Comparison of ENCODE assay signal across 30 cellular contexts in the genomic region with DNA sequence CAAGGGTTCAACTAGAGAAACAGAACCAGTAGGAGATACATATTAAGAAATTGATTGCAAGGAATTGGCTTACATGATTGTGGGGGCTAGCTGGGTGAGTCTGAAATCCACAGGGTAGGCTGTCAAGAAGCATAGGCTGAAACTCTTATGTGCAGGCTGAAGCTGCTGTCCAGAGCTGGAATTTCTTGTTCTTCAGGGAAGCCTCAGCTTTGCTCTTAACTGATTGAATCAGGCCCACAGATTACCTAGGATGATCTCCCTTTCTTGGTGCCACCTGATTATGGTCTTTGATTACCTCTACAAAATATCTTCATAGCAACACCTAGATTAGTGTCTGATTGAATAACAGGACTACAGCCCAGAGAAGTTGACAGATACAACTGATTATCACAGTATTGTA. TPM values are rescaled to one million over a fixed set of nuclear protein-coding genes. Genes with fewer than 3 reads are reported as not detected.
"Had no signal": no experiment of that assay in that cellular context is flagged by ENCODE, and none has a peak within 500 bp of the region (broad histone marks: within the 10 kb centered on the region; RNA-seq: fewer than 3 reads in every experiment).

No MANE protein-coding gene starts in this region.

- H3K27ac ChIP-seq: left lung, lower lobe of right lung, ovary, skin epidermis, stomach, testis, thyroid gland, transverse colon, upper lobe of left lung, vagina had no signal

- DNase-seq: hypothalamus; immature natural killer cell; kidney; left colon; left lung; lower lobe of right lung; mammary epithelial cell; mesenchymal stem cell; naive B cell; ovary; retina; right cardiac atrium; stimulated activated CD4-positive, alpha-beta T cell treated with anti-CD3 and anti-CD28 coated beads, Interleukin-12 subunit alpha, Interleukin-12 subunit beta, amount 100 ng/mL, for 4 hours; stimulated activated CD4-positive, alpha-beta T cell treated with anti-CD3 and anti-CD28 coated beads, Interleukin-15, amount 100 ng/mL, for 24 hours; stimulated activated CD4-positive, alpha-beta T cell treated with anti-CD3 and anti-CD28 coated beads, Interleukin-2, amount 100 ng/mL, for 24 hours; stimulated activated CD4-positive, alpha-beta T cell treated with anti-CD3 and anti-CD28 coated beads, Interleukin-4, amount 100 ng/mL, for 1 hour; stimulated activated naive B cell treated with anti-CD40 and anti-IgM and Interleukin-4, amounts not matched to agents 10 μg/mL and 1 μg/mL and 100 μg/mL, for 72 hours; stimulated activated naive CD8-positive, alpha-beta T cell treated with anti-CD3 and anti-CD28 coated beads, Interleukin-15, Interleukin-2, amounts not matched to agents 100 U/mL and 50 U/mL, for 24 hours; stomach; testis; thyroid gland; transverse colon; upper lobe of left lung had no signal

- H3K9me3 ChIP-seq: left lung, lower lobe of right lung, ovary, stomach, testis, thyroid gland, transverse colon, upper lobe of left lung, vagina had no signal

- H3K27me3 Mint-ChIP-seq: progenitor cell of endocrine pancreas had no signal

- H3K36me3 Mint-ChIP-seq: immature natural killer cell, mesothelial cell of epicardium, naive B cell had no signal

- H3K36me3 ChIP-seq: left lung, lower lobe of right lung, ovary, stomach, thyroid gland, transverse colon, upper lobe of left lung, vagina had no signal

- H3K4me3 ChIP-seq: left lung, lower lobe of right lung, ovary, skin epidermis, stomach, testis, thyroid gland, transverse colon, upper lobe of left lung, vagina had no signal

- H3K4me3 Mint-ChIP-seq: immature natural killer cell; mesothelial cell of epicardium; natural killer cell treated with Interleukin-12 subunit alpha and Interleukin-12 subunit beta and Interleukin-15 and Interleukin-18, amount 100 ng/mL, for 72 hours; stimulated activated naive B cell treated with anti-CD40 and anti-IgM and Interleukin-4, amounts not matched to agents 10 μg/mL and 1 μg/mL and 100 μg/mL, for 72 hours had no signal

- ATAC-seq: left lung; lower lobe of right lung; natural killer cell treated with Interleukin-12 subunit alpha and Interleukin-12 subunit beta and Interleukin-15 and Interleukin-18, amount 100 ng/mL, for 72 hours; sciatic nerve; stimulated activated naive B cell treated with anti-CD40 and anti-IgM and Interleukin-4, amounts not matched to agents 10 μg/mL and 1 μg/mL and 100 μg/mL, for 72 hours; stimulated activated naive CD8-positive, alpha-beta T cell treated with anti-CD3 and anti-CD28 coated beads, Interleukin-15, Interleukin-2, amounts not matched to agents 100 U/mL and 50 U/mL, for 24 hours had no signal

- H3K27ac Mint-ChIP-seq: immature natural killer cell; mesothelial cell of epicardium; naive B cell; natural killer cell treated with Interleukin-12 subunit alpha and Interleukin-12 subunit beta and Interleukin-15 and Interleukin-18, amount 100 ng/mL, for 72 hours; progenitor cell of endocrine pancreas; stimulated activated naive B cell treated with anti-CD40 and anti-IgM and Interleukin-4, amounts not matched to agents 10 μg/mL and 1 μg/mL and 100 μg/mL, for 72 hours had no signal

- H3K9me3 Mint-ChIP-seq: immature natural killer cell; mesothelial cell of epicardium; natural killer cell treated with Interleukin-12 subunit alpha and Interleukin-12 subunit beta and Interleukin-15 and Interleukin-18, amount 100 ng/mL, for 72 hours had no signal

- H3K4me1 ChIP-seq: left lung, lower lobe of right lung, stomach, testis, thyroid gland, transverse colon, upper lobe of left lung, vagina had no signal

- H3K27me3 ChIP-seq: left lung, ovary, stomach, testis, thyroid gland, transverse colon, upper lobe of left lung, vagina had no signal

RNA-seq across cellular contexts. Expression of gene FRRS1, which starts 22.5 kb away (rescaled TPM):
- polyA plus RNA-seq: neural cell had no signal
